27 cellular contexts compared by ENCODE assay signal in the genomic region with DNA sequence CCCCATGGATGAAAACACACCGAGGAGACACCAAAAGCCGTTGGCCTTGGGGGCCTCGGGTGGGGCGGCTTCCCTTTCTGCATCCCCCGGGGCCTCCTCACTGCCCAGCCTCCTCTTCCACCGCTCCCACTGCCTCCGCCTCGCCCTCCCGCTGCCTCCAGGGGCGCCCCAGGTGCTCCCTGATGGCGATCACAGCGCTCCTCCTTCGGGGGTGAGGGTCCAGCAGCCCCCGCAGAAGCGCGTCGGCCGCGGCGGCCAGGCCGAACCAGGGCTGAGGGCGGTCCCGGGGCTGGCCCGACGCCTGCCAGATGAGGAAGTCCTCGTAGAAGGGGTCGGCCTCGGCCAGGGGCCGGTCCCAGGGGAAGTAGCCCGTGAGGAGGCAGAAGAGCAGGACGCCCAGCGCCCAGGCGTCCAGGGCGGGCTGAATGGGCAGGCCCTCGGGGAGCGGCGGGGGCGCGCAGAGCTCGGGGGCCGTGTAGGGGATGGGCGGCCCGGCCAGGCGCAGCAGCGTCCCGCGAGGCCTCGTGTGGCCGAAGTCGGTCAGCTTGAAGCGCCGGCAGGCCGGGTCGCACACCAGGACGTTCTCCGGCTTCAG. TPM values are rescaled to one million over a fixed set of nuclear protein-coding genes. Genes with fewer than 3 reads are reported as not detected.
DNase-seq lines count a peak whose midpoint lies in the region; ATAC-seq, FAIRE-seq and TF ChIP-seq lines count a peak whose summit lies in the region.
"Had no signal": no experiment of that assay in that cellular context is flagged by ENCODE, and none has a peak within 500 bp of the region (broad histone marks: within the 10 kb centered on the region; RNA-seq: fewer than 3 reads in every experiment).

No MANE protein-coding gene starts in this region.

- H3K4me3 Mint-ChIP-seq in stimulated activated memory B cell treated with anti-CD40 and anti-IgM and Interleukin-4, amounts not matched to agents 10 μg/mL and 1 μg/mL and 100 μg/mL, for 72 hours: no peak overlapping the region
- H3K4me3 Mint-ChIP-seq: CD8-positive, alpha-beta T cell had no signal

- no peak overlapping the region for H3K27ac ChIP-seq in H1 (ENCODE audit: low read depth, low read length)
- H3K27ac ChIP-seq: C4-2B had no signal

- H3K4me1 Mint-ChIP-seq in stimulated activated memory B cell treated with anti-CD40 and anti-IgM and Interleukin-4, amounts not matched to agents 10 μg/mL and 1 μg/mL and 100 μg/mL, for 72 hours: no peaks in the 10 kb centered on the region

- no peak overlapping the region for H2AFZ ChIP-seq in H1 (ENCODE audit: low read length)

- no peak overlapping the region for H2BK15ac ChIP-seq in H1 (ENCODE audit: low read length)

- 94% methylated on average over 29 of the region's 56 CpGs; no CpG with 5 or more reads in 1 of the 2 experiments for WGBS in H1 (ENCODE audit: extremely low coverage in 1 of 2, insufficient coverage in 1 of 2, insufficient read length in 1 of 2, insufficient replicate concordance in 2 of 2, low coverage in 1 of 2, low lambda C conversion rate in 2 of 2, missing lambda C conversion rate in 1 of 2), 2 experiments

- DNase-seq in H7: peak; percentile 67
- DNase-seq in H1 (ENCODE audit: low read depth in 1 of 2, low spot score in 2 of 2): no peak
- no peak for DNase-seq in iPS-NIHi7 (ENCODE audit: extremely low spot score)
- DNase-seq in NCI-H2196 (lab: John Stamatoyannopoulos, UW; ENCODE audit: unreplicated experiment): no peak
- DNase-seq: Caco-2; CD8-positive, alpha-beta T cell; DMS79; EL; GDM1; MV-4-11; NCI-H1105 treated with DMSO at 0.1 percent for 48 hours; NCI-H146; NCI-H1930; NCI-H2107; NCI-H446; NCI-H524 treated with DMSO at 0.1 percent for 48 hours; NCI-H774; PC-3; SK-N-SH; SW 1271 had no signal

- H3K23ac ChIP-seq in H1 (ENCODE audit: insufficient read length): no peak overlapping the region

- no peak overlapping the region for H3K9ac ChIP-seq in H1 (replicated peaks in 1 of 4; ENCODE audit: extremely low read depth in 1 of 4, low read depth in 3 of 4, low read length in 3 of 4)
- H3K9ac ChIP-seq: SK-N-SH had no signal

- CTCF ChIA-PET in H1 (lab: Charles Lee; ENCODE audit: partially characterized antibody): interaction anchor here (2.9 kb wide), 1 partner anchor 25 kb away, joined by 7 read pairs; no protein-coding TSS in a partner anchor

- H2BK12ac ChIP-seq in H1 (ENCODE audit: low read depth, low read length): no peak overlapping the region

- no peaks in the 10 kb centered on the region for H3K79me2 ChIP-seq in H1 (ENCODE audit: control insufficient read depth in 1 of 2, insufficient read depth in 2 of 2, low read length in 2 of 2)

- peaks cover 0 to 7% of the 10 kb centered on the region in 2 experiments; a peak in 2 of 4 replicates for H3K9me3 ChIP-seq in H1 (ENCODE audit: insufficient read depth in 2 of 2, low read depth in 1 of 2, low read length in 1 of 2)
- H3K9me3 ChIP-seq: A549, SK-N-SH had no signal

- H3K14ac ChIP-seq in H1 (ENCODE audit: insufficient read length): no peak overlapping the region

- peaks cover 0 to 9% (median 2%) of the 10 kb centered on the region in 4 experiments; a peak in 3 of 7 replicates for H3K4me1 ChIP-seq in H1 (replicated peaks in 1 of 4; ENCODE audit: control insufficient read depth in 3 of 4, insufficient read depth in 4 of 4, low read length in 3 of 4)
- H3K4me1 ChIP-seq: Caco-2 had no signal

- H4K5ac ChIP-seq in H1 (ENCODE audit: insufficient read length, low read depth, low read length): no peak overlapping the region

- no peak overlapping the region for H2BK5ac ChIP-seq in H1 (ENCODE audit: low read depth, low read length)

- H3K4me3 ChIP-seq in H7 (ENCODE audit: insufficient read depth, low read depth, low read length) (no peak overlapping the region), H1 (ENCODE audit: extremely low read depth in 1 of 4, insufficient read depth in 2 of 4, low read depth in 3 of 4, low read length in 4 of 4) (no peak overlapping the region)
- H3K4me3 ChIP-seq: A549, GM12878 had no signal

- H3K56ac ChIP-seq in H1 (replicated peaks; ENCODE audit: insufficient read length, low read depth, low read length): no peak overlapping the region

- H3K27me3 Mint-ChIP-seq in stimulated activated memory B cell treated with anti-CD40 and anti-IgM and Interleukin-4, amounts not matched to agents 10 μg/mL and 1 μg/mL and 100 μg/mL, for 72 hours: peaks cover 10% of the 10 kb centered on the region

- H4K8ac ChIP-seq in H1 (ENCODE audit: extremely low read depth, insufficient read depth, low read length): peak overlapping the region; percentile 51; the same call in 1 of the 2 replicates

- no peaks in the 10 kb centered on the region for H3K23me2 ChIP-seq in H1 (ENCODE audit: low read depth, low read length)

- H3K18ac ChIP-seq in H1 (ENCODE audit: extremely low read depth, low read length): no peak overlapping the region

- no peak overlapping the region for H3K4me2 ChIP-seq in H1 (ENCODE audit: insufficient read depth in 1 of 2, low read depth in 2 of 2, low read length in 2 of 2)
- H3K4me2 ChIP-seq: SK-N-SH had no signal

- no peak overlapping the region for H3K4ac ChIP-seq in H1 (replicated peaks; ENCODE audit: insufficient read length, low read depth, low read length)

- TF ChIP-seq POLR2A in H1 (IDR thresholded peaks at IDR 0.05; ENCODE audit: control extremely low read depth in 1 of 2, low read depth in 2 of 2, low read length in 2 of 2): no peak

- no peaks in the 10 kb centered on the region for H3K9me3 Mint-ChIP-seq in stimulated activated memory B cell treated with anti-CD40 and anti-IgM and Interleukin-4, amounts not matched to agents 10 μg/mL and 1 μg/mL and 100 μg/mL, for 72 hours
- H3K9me3 Mint-ChIP-seq: CD8-positive, alpha-beta T cell had no signal

- TF ChIP-seq RAD21 in H1 (IDR thresholded peaks at IDR 0.05 in 1 of 2, conservative IDR thresholded peaks at IDR 0.05 in 1 of 2; ENCODE audit: low read depth in 2 of 2, low read length in 2 of 2): no peak

- no peaks in the 10 kb centered on the region for H3K79me1 ChIP-seq in H1 (ENCODE audit: low read depth, low read length)

- H3K36me3 Mint-ChIP-seq in stimulated activated memory B cell treated with anti-CD40 and anti-IgM and Interleukin-4, amounts not matched to agents 10 μg/mL and 1 μg/mL and 100 μg/mL, for 72 hours: no peaks in the 10 kb centered on the region
- H3K36me3 Mint-ChIP-seq: CD8-positive, alpha-beta T cell had no signal

- TF ChIP-seq EP300 in H1 (IDR thresholded peaks at IDR 0.05; ENCODE audit: borderline replicate concordance in 1 of 2, low read depth in 2 of 2, low read length in 2 of 2): no peak

- H2BK20ac ChIP-seq in H1 (ENCODE audit: low read length): no peak overlapping the region

- FAIRE-seq in H1 (lab: Jason Lieb, UNC): no peak
- FAIRE-seq: A549, GM12878 had no signal

- H2AK5ac ChIP-seq in H1 (ENCODE audit: low read depth, low read length): no peak overlapping the region

- H3K36me3 ChIP-seq in H7 (replicated peaks; ENCODE audit: control insufficient read depth, insufficient read depth, low read length) (no peaks in the 10 kb centered on the region), H1 (ENCODE audit: control insufficient read depth in 2 of 4, insufficient read depth in 4 of 4, low read length in 3 of 4) (no peaks in the 10 kb centered on the region; a peak in 1 of 8 replicates)

- no peak overlapping the region for H4K91ac ChIP-seq in H1 (replicated peaks; ENCODE audit: insufficient read length, low read length)

- H3K27me3 ChIP-seq in H7 (ENCODE audit: control insufficient read depth, insufficient read depth, low read length): no peaks in the 10 kb centered on the region
- H3K27me3 ChIP-seq in H1 (replicated peaks in 1 of 4; ENCODE audit: control insufficient read depth in 3 of 4, extremely low read depth in 1 of 4, insufficient read depth in 3 of 4, low read length in 3 of 4): no peaks in the 10 kb centered on the region

- no peak for TF ChIP-seq CTCF in H1 (IDR thresholded peaks at IDR 0.05; ENCODE audit: control extremely low read depth in 1 of 3, insufficient read depth in 1 of 3, low read depth in 1 of 3, low read length in 3 of 3)

- POLR2A ChIA-PET in H1 (lab: Charles Lee; ENCODE audit: partially characterized antibody): interaction anchor here (1.3 kb wide), 1 partner anchor 23 kb away, joined by 3 read pairs; no protein-coding TSS in a partner anchor

- H2BK120ac ChIP-seq in H1 (replicated peaks; ENCODE audit: low read depth, low read length): no peak overlapping the region

- no peak overlapping the region for H3K27ac Mint-ChIP-seq in stimulated activated memory B cell treated with anti-CD40 and anti-IgM and Interleukin-4, amounts not matched to agents 10 μg/mL and 1 μg/mL and 100 μg/mL, for 72 hours
- H3K27ac Mint-ChIP-seq: CD8-positive, alpha-beta T cell had no signal

- H4K20me1 ChIP-seq in H1 (replicated peaks in 1 of 2; ENCODE audit: control insufficient read depth in 1 of 2, insufficient read depth in 2 of 2, low read length in 2 of 2): peaks cover 0 to 9% of the 10 kb centered on the region in 2 experiments

- ATAC-seq in stimulated activated memory B cell treated with anti-CD40 and anti-IgM and Interleukin-4, amounts not matched to agents 10 μg/mL and 1 μg/mL and 100 μg/mL, for 72 hours: peak; percentile 39
- ATAC-seq: CD8-positive, alpha-beta T cell; GM12878; PC-3 had no signal

RNA-seq across cellular contexts. Expression of a gene that starts 7.2 kb away (rescaled TPM):
- total RNA-seq in H7 (2014; rRNA removed; shearing (Covaris generic)): 4.0 and 4.6 TPM in 2 replicates
- 3.9 and 4.1 TPM in 2 replicates for total RNA-seq in H1 (2021; fragmentation: NEBNext Ultra II Directional; extraction: Animal tissue kit (Norgen Biotek cat#: 25700))
- polyA plus RNA-seq in H1 (2011; rRNA removed): 3.2 and 7.4 TPM in 2 replicates
- 3.3 TPM for polyA plus RNA-seq in H1 (2011; cell fraction: cytosol; rRNA removed)
- polyA plus RNA-seq in H1 (2011; cell fraction: nucleus; rRNA removed): 8.7 TPM
- 2.8 to 5.5 TPM (median 4.5 TPM) in 4 replicates for polyA plus RNA-seq in H1 (2012, experiment 1 of 2)
- 3.3 TPM for polyA plus RNA-seq in H1 (2012, experiment 2 of 2)
- 2.0 TPM for polyA plus RNA-seq in H1 (2013, experiment 1 of 2)
- polyA plus RNA-seq in H1 (2013, experiment 2 of 2): 2.1 TPM
- polyA minus RNA-seq in H1 (2011; rRNA and poly(A)+ RNA removed): 1.1 and 1.3 TPM in 2 replicates
- 7.4 TPM for polyA minus RNA-seq in H1 (2011; cell fraction: cytosol; rRNA and poly(A)+ RNA removed)
- 4.0 TPM for polyA minus RNA-seq in H1 (2011; cell fraction: nucleus; rRNA and poly(A)+ RNA removed)
- total RNA-seq: Caco-2; CD8-positive, alpha-beta T cell; GM12878; H4; HT-29; MCF 10A; PC-3 had no signal
- polyA plus RNA-seq: GM12878 had no signal

RNA-seq across cellular contexts. Expression of a gene that starts 15.6 kb away (rescaled TPM):
- total RNA-seq in H7 (2014; rRNA removed; shearing (Covaris generic)): 0.17 and 2.4 TPM in 2 replicates
- total RNA-seq in H1 (2021; fragmentation: NEBNext Ultra II Directional; extraction: Animal tissue kit (Norgen Biotek cat#: 25700)): 0.76 and 0.94 TPM in 2 replicates
- polyA plus RNA-seq in H1 (2011; rRNA removed): 1.5 and 2.8 TPM in 2 replicates
- 1.5 TPM for polyA plus RNA-seq in H1 (2011; cell fraction: cytosol; rRNA removed)
- 2.7 TPM for polyA plus RNA-seq in H1 (2011; cell fraction: nucleus; rRNA removed)
- 0.65 to 1.9 TPM (median 1.5 TPM) in 4 replicates for polyA plus RNA-seq in H1 (2012, experiment 1 of 2)
- polyA plus RNA-seq in H1 (2012, experiment 2 of 2): 1.1 TPM
- 0.53 TPM for polyA plus RNA-seq in H1 (2013, experiment 1 of 2)
- polyA plus RNA-seq in H1 (2013, experiment 2 of 2): 0.48 TPM
- polyA minus RNA-seq in H1 (2011; rRNA and poly(A)+ RNA removed): 0.28 and 0.37 TPM in 2 replicates
- polyA minus RNA-seq in H1 (2011; cell fraction: cytosol; rRNA and poly(A)+ RNA removed): 1.5 TPM
- 0.70 TPM for polyA minus RNA-seq in H1 (2011; cell fraction: nucleus; rRNA and poly(A)+ RNA removed)
- total RNA-seq: CD8-positive, alpha-beta T cell; GM12878; H4; MCF 10A; PC-3 had no signal
- polyA plus RNA-seq: GM12878 had no signal

RNA-seq across cellular contexts. Expression of a gene that starts 41.5 kb away (rescaled TPM):
- 0.48 and 0.87 TPM in 2 replicates for total RNA-seq in H7 (2014; rRNA removed; shearing (Covaris generic))
- 1.7 and 2.3 TPM in 2 replicates for total RNA-seq in H1 (2021; fragmentation: NEBNext Ultra II Directional; extraction: Animal tissue kit (Norgen Biotek cat#: 25700))
- polyA plus RNA-seq in H1 (2011; rRNA removed): 0.39 and 0.72 TPM in 2 replicates
- 0.45 TPM for polyA plus RNA-seq in H1 (2011; cell fraction: cytosol; rRNA removed)
- polyA plus RNA-seq in H1 (2011; cell fraction: nucleus; rRNA removed): 4.1 TPM
- polyA plus RNA-seq in H1 (2012, experiment 1 of 2): 1.2 to 2.6 TPM (median 1.7 TPM) in 4 replicates
- 0.63 TPM for polyA plus RNA-seq in H1 (2012, experiment 2 of 2)
- 0.73 TPM for polyA plus RNA-seq in H1 (2013, experiment 1 of 2)
- polyA plus RNA-seq in H1 (2013, experiment 2 of 2): 1.1 TPM
- 0.29 and 0.54 TPM in 2 replicates for polyA minus RNA-seq in H1 (2011; rRNA and poly(A)+ RNA removed)
- polyA minus RNA-seq in H1 (2011; cell fraction: cytosol; rRNA and poly(A)+ RNA removed): 1.0 TPM
- 2.8 TPM for polyA minus RNA-seq in H1 (2011; cell fraction: nucleus; rRNA and poly(A)+ RNA removed)
- total RNA-seq: HT-29, PC-3 had no signal

RNA-seq across cellular contexts. Expression of a gene that starts 44.7 kb away (rescaled TPM):
- total RNA-seq in H7 (2014; rRNA removed; shearing (Covaris generic)): 56.0 and 71.2 TPM in 2 replicates
- 69.1 and 71.2 TPM in 2 replicates for total RNA-seq in H1 (2021; fragmentation: NEBNext Ultra II Directional; extraction: Animal tissue kit (Norgen Biotek cat#: 25700))
- polyA plus RNA-seq in H1 (2011; rRNA removed): 47.1 and 79.5 TPM in 2 replicates
- polyA plus RNA-seq in H1 (2011; cell fraction: cytosol; rRNA removed): 51.3 TPM
- polyA plus RNA-seq in H1 (2011; cell fraction: nucleus; rRNA removed): 132 TPM
- 61.3 to 71.3 TPM (median 67.2 TPM) in 4 replicates for polyA plus RNA-seq in H1 (2012, experiment 1 of 2)
- 81.6 TPM for polyA plus RNA-seq in H1 (2012, experiment 2 of 2)
- polyA plus RNA-seq in H1 (2013, experiment 1 of 2): 91.7 TPM
- 105 TPM for polyA plus RNA-seq in H1 (2013, experiment 2 of 2)
- polyA minus RNA-seq in H1 (2011; rRNA and poly(A)+ RNA removed): 7.1 and 10.9 TPM in 2 replicates
- 14.2 TPM for polyA minus RNA-seq in H1 (2011; cell fraction: cytosol; rRNA and poly(A)+ RNA removed)
- polyA minus RNA-seq in H1 (2011; cell fraction: nucleus; rRNA and poly(A)+ RNA removed): 14.5 TPM

RNA-seq across cellular contexts. Expression of a gene that starts 50.9 kb away (rescaled TPM):
- 17.2 and 20.5 TPM in 2 replicates for total RNA-seq in H7 (2014; rRNA removed; shearing (Covaris generic))
- total RNA-seq in H1 (2021; fragmentation: NEBNext Ultra II Directional; extraction: Animal tissue kit (Norgen Biotek cat#: 25700)): 18.9 and 19.0 TPM in 2 replicates
- polyA plus RNA-seq in H1 (2011; rRNA removed): 10.0 and 16.4 TPM in 2 replicates
- polyA plus RNA-seq in H1 (2011; cell fraction: cytosol; rRNA removed): 10.7 TPM
- polyA plus RNA-seq in H1 (2011; cell fraction: nucleus; rRNA removed): 17.3 TPM
- 9.1 to 16.9 TPM (median 15.6 TPM) in 4 replicates for polyA plus RNA-seq in H1 (2012, experiment 1 of 2)
- 7.5 TPM for polyA plus RNA-seq in H1 (2012, experiment 2 of 2)
- 22.8 TPM for polyA plus RNA-seq in H1 (2013, experiment 1 of 2)
- 19.2 TPM for polyA plus RNA-seq in H1 (2013, experiment 2 of 2)
- polyA minus RNA-seq in H1 (2011; rRNA and poly(A)+ RNA removed): 2.1 and 4.3 TPM in 2 replicates
- polyA minus RNA-seq in H1 (2011; cell fraction: cytosol; rRNA and poly(A)+ RNA removed): 9.6 TPM
- 14.9 TPM for polyA minus RNA-seq in H1 (2011; cell fraction: nucleus; rRNA and poly(A)+ RNA removed)
